25 cellular contexts compared by ENCODE assay signal in genomic region chr7:148684289-148684688, GRCh38.
"Had no signal": no experiment of that assay in that cellular context is flagged by ENCODE, and none has a peak within 500 bp of the region (broad histone marks: within the 10 kb centered on the region; RNA-seq: fewer than 3 reads in every experiment).

No MANE protein-coding gene starts in this region.

- ATAC-seq: activated CD4-positive, alpha-beta T cell treated with anti-CD3 and anti-CD28 coated beads for 36 hours; activated naive CD4-positive, alpha-beta T cell treated with anti-CD3 and anti-CD28 coated beads, Interleukin-2, amount 50 U/mL, for 72 hours; activated T-helper 17 cell treated with anti-CD3 and anti-CD28 coated beads, Interleukin-2, amount 50 U/mL, for 72 hours; gastroesophageal sphincter; heart left ventricle; left colon had no signal

- H3K36me3 ChIP-seq: ascending aorta, brain microvascular endothelial cell, esophagus squamous epithelium, gastroesophageal sphincter, heart left ventricle, spleen, tibial nerve, uterus had no signal

- H3K27me3 ChIP-seq: ascending aorta, brain microvascular endothelial cell, gastroesophageal sphincter, heart left ventricle, spleen, tibial nerve, uterus had no signal

- H3K4me3 Mint-ChIP-seq: activated CD4-positive, alpha-beta T cell treated with anti-CD3 and anti-CD28 coated beads for 36 hours; activated T-cell treated with anti-CD3 and anti-CD28 coated beads, Interleukin-2, amount 50 U/mL, for 24 hours; activated T-helper 17 cell treated with anti-CD3 and anti-CD28 coated beads, Interleukin-2, amount 50 U/mL, for 72 hours; central memory CD8-positive, alpha-beta T cell; naive B cell; stimulated activated naive CD8-positive, alpha-beta T cell treated with anti-CD3 and anti-CD28 coated beads, Interleukin-15, Interleukin-2, amounts not matched to agents 100 ng/mL and 50 ng/mL, for 24 hours had no signal

- DNase-seq: activated CD4-positive, alpha-beta T cell treated with anti-CD3 and anti-CD28 coated beads for 36 hours; activated CD4-positive, alpha-beta T cell treated with anti-CD3 and anti-CD28 coated beads, Interleukin-2, amount 50 U/mL, for 4 hours; activated CD8-positive, alpha-beta memory T cell treated with anti-CD3 and anti-CD28 coated beads for 24 hours; activated CD8-positive, alpha-beta memory T cell treated with anti-CD3 and anti-CD28 coated beads, Interleukin-2, amount 50 U/mL, for 4 hours; activated T-cell treated with anti-CD3 and anti-CD28 coated beads, Interleukin-2, amount 50 U/mL, for 24 hours; brain microvascular endothelial cell; esophagus squamous epithelium; heart left ventricle; islet precursor cell; left colon; naive B cell; retina; spleen; stimulated activated CD4-positive, alpha-beta T cell treated with anti-CD3 and anti-CD28 coated beads, Interleukin-4, amount 100 ng/mL, for 4 hours; T-helper 9 cell; uterus had no signal

- FAIRE-seq: colon had no signal

- H3K9me3 Mint-ChIP-seq: activated T-helper 17 cell treated with anti-CD3 and anti-CD28 coated beads, Interleukin-2, amount 50 U/mL, for 72 hours; central memory CD8-positive, alpha-beta T cell had no signal

- H3K27ac Mint-ChIP-seq: activated CD4-positive, alpha-beta T cell treated with anti-CD3 and anti-CD28 coated beads for 36 hours; activated naive CD4-positive, alpha-beta T cell treated with anti-CD3 and anti-CD28 coated beads, Interleukin-2, amount 50 U/mL, for 72 hours; activated T-cell treated with anti-CD3 and anti-CD28 coated beads, Interleukin-2, amount 50 U/mL, for 24 hours; activated T-helper 17 cell treated with anti-CD3 and anti-CD28 coated beads, Interleukin-2, amount 50 U/mL, for 72 hours; stimulated activated naive CD8-positive, alpha-beta T cell treated with anti-CD3 and anti-CD28 coated beads, Interleukin-15, Interleukin-2, amounts not matched to agents 100 ng/mL and 50 ng/mL, for 24 hours had no signal

- H3K27ac ChIP-seq: ascending aorta, brain microvascular endothelial cell, esophagus squamous epithelium, gastroesophageal sphincter, heart left ventricle, spleen, tibial nerve, uterus had no signal

- H3K4me3 ChIP-seq: ascending aorta, esophagus squamous epithelium, gastroesophageal sphincter, heart left ventricle, lung, spleen, tibial nerve, uterus had no signal

- H3K9me3 ChIP-seq: ascending aorta, esophagus squamous epithelium, gastroesophageal sphincter, uterus had no signal

- H3K4me1 ChIP-seq: esophagus squamous epithelium, gastroesophageal sphincter, heart left ventricle, spleen, tibial nerve, uterus had no signal

- H3K4me1 Mint-ChIP-seq: central memory CD8-positive, alpha-beta T cell; naive B cell had no signal

- H3K27me3 Mint-ChIP-seq: activated CD4-positive, alpha-beta T cell treated with anti-CD3 and anti-CD28 coated beads for 36 hours; activated T-cell treated with anti-CD3 and anti-CD28 coated beads, Interleukin-2, amount 50 U/mL, for 24 hours; activated T-helper 17 cell treated with anti-CD3 and anti-CD28 coated beads, Interleukin-2, amount 50 U/mL, for 72 hours; stimulated activated naive CD8-positive, alpha-beta T cell treated with anti-CD3 and anti-CD28 coated beads, Interleukin-15, Interleukin-2, amounts not matched to agents 100 ng/mL and 50 ng/mL, for 24 hours had no signal
